In the genomic region with DNA sequence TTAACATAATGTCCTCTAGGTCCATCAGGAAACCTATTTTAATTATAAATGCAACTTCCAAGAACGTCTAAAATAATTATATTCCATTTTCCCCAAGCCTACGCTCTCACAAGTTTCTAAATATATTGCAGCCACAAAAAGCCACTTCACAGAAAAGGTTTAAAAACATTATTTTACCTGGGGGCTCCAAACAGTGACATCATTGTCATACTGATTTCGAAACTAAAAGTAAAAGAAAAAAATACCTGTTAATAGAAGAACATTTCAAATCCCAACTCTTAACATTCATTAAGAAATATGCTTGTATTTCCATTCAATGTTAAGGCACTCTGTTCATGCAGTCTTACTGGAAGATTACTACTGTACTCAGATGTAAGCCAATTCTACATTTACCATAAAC, we compare ENCODE assay signal across 1 cellular context.
TF ChIP-seq lines count a peak whose summit lies in the region.

No MANE protein-coding gene starts in this region.

TF ChIP-seq in GM23338, 12 proteins besides CTCF, POLR2A, EP300 and RAD21 (continued from another document):
- no peak for TF ChIP-seq ZNF462 (CRISPR knock-in tag; IDR thresholded peaks at IDR 0.05)
- no peak for TF ChIP-seq EZH2phosphoT487 (IDR thresholded peaks at IDR 0.05; ENCODE audit: unreplicated experiment)
- TF ChIP-seq ZNF114 (CRISPR knock-in tag; IDR thresholded peaks at IDR 0.05): no peak
- no peak for TF ChIP-seq STAT1 (IDR thresholded peaks at IDR 0.05; ENCODE audit: unreplicated experiment)
- TF ChIP-seq ETS1 (IDR thresholded peaks at IDR 0.05): no peak
